1 cellular context compared by ENCODE assay signal in genomic region chr4:2047781-2048581, GRCh38.
TF ChIP-seq lines count a peak whose summit lies in the region.

No MANE protein-coding gene starts in this region.

TF ChIP-seq in HepG2, 621 proteins besides CTCF, POLR2A, EP300 and RAD21:
- TF ChIP-seq ZNF354B (CRISPR knock-in tag; IDR thresholded peaks at IDR 0.05) (no peak), ZGPAT (CRISPR knock-in tag; IDR thresholded peaks at IDR 0.05) (no peak), PCBP1 (IDR thresholded peaks at IDR 0.05; ENCODE audit: borderline replicate concordance, low read depth, low read length) (no peak), MTF1 (CRISPR knock-in tag; IDR thresholded peaks at IDR 0.05) (no peak), SNRNP70 (IDR thresholded peaks at IDR 0.05; ENCODE audit: low read depth, low read length) (no peak), ZNF430 (CRISPR knock-in tag; IDR thresholded peaks at IDR 0.05) (no peak)
